Comparison of ENCODE assay signal across 11 cellular contexts in the genomic region with DNA sequence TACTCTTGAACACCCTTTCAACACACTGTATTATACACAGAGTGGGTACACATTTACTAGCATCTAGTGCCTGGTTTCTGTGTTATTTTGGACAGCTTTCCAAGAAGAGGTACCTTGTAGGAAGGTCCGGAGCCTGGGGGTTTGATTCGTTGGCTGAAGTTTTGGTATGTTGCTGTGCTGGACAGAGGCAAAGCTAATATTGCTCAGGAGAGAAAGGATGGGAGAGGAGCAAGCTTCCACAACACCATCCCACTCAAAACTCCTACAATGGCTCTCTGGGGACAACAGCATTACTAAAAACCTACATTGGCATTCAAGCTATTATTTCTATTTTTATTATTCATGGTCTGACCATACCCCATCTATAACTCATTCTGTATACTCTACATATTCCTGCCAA. TPM values are rescaled to one million over a fixed set of nuclear protein-coding genes. Genes with fewer than 3 reads are reported as not detected.
A peak's percentile ranks its signal among the peaks of the same experiment; 100 is the strongest.
DNase-seq lines count a peak whose midpoint lies in the region; ATAC-seq, FAIRE-seq and TF ChIP-seq lines count a peak whose summit lies in the region.
"Had no signal": no experiment of that assay in that cellular context is flagged by ENCODE, and none has a peak within 500 bp of the region (broad histone marks: within the 10 kb centered on the region; RNA-seq: fewer than 3 reads in every experiment).

No MANE protein-coding gene starts in this region.

- no peak overlapping the region for H3K27ac ChIP-seq in keratinocyte (ENCODE audit: control insufficient read depth, insufficient read depth, low read length)

- no peak overlapping the region for H2AFZ ChIP-seq in keratinocyte (ENCODE audit: control insufficient read depth, low read length)

- CTCF ChIA-PET in activated CD8-positive, alpha-beta T cell treated with anti-CD3 and anti-CD28 coated beads, Interleukin-2, amount 10 ng/mL, durations not matched to agents 7 days and 5 days (lab: Charles Lee) = interaction anchor here (0.9 to 11.9 kb wide), 4 partner anchors 14 to 89 kb away, joined by 3 to 155 read pairs (median 5); no protein-coding TSS in a partner anchor

- no peaks in the 10 kb centered on the region for H3K27me3 ChIP-seq in keratinocyte (ENCODE audit: control insufficient read depth, extremely low read depth, insufficient read depth, low read length)
- H3K27me3 ChIP-seq: testis had no signal

- H3K4me3 ChIP-seq in keratinocyte (ENCODE audit: control insufficient read depth in 2 of 3, extremely low read depth in 1 of 3, insufficient read depth in 2 of 3, low read depth in 1 of 3, low read length in 3 of 3) = no peak overlapping the region

- no peaks in the 10 kb centered on the region for H3K9me1 ChIP-seq in keratinocyte (ENCODE audit: control insufficient read depth, extremely low read depth, insufficient read depth, low read length)

- H3K4me3 Mint-ChIP-seq in T-helper 1 cell treated with Interleukin-12 subunit alpha and Interleukin-12 subunit beta and Interleukin-4 antibody, amounts not matched to agents 30 μg/mL and 1 μg/mL, for 36 hours = peak overlapping the region; percentile 68
- H3K4me3 Mint-ChIP-seq in activated CD8-positive, alpha-beta T cell treated with anti-CD3 and anti-CD28 coated beads, Interleukin-2, amount 10 ng/mL, durations not matched to agents 7 days and 5 days = peak overlapping the region; percentile 73
- peak overlapping the region; percentile 73 to 88 for H3K4me3 Mint-ChIP-seq in stimulated activated naive B cell treated with anti-CD40 and anti-IgM and Interleukin-4, amounts not matched to agents 10 μg/mL and 1 μg/mL and 100 μg/mL, for 72 hours

- peaks cover 3% of the 10 kb centered on the region for H3K36me3 Mint-ChIP-seq in T-helper 1 cell treated with Interleukin-12 subunit alpha and Interleukin-12 subunit beta and Interleukin-4 antibody, amounts not matched to agents 30 μg/mL and 1 μg/mL, for 36 hours (ENCODE audit: low read depth)
- peaks cover 2% of the 10 kb centered on the region for H3K36me3 Mint-ChIP-seq in activated CD8-positive, alpha-beta T cell treated with anti-CD3 and anti-CD28 coated beads, Interleukin-2, amount 10 ng/mL, durations not matched to agents 7 days and 5 days (ENCODE audit: low read depth)
- H3K36me3 Mint-ChIP-seq in stimulated activated naive B cell treated with anti-CD40 and anti-IgM and Interleukin-4, amounts not matched to agents 10 μg/mL and 1 μg/mL and 100 μg/mL, for 72 hours = peaks cover 0 to 3% of the 10 kb centered on the region in 2 donors

- H3K4me1 Mint-ChIP-seq in T-helper 1 cell treated with Interleukin-12 subunit alpha and Interleukin-12 subunit beta and Interleukin-4 antibody, amounts not matched to agents 30 μg/mL and 1 μg/mL, for 36 hours (ENCODE audit: low read depth) = peaks cover 35% of the 10 kb centered on the region
- H3K4me1 Mint-ChIP-seq in activated CD8-positive, alpha-beta T cell treated with anti-CD3 and anti-CD28 coated beads, Interleukin-2, amount 10 ng/mL, durations not matched to agents 7 days and 5 days (ENCODE audit: low read depth) = peaks cover 38% of the 10 kb centered on the region
- peaks cover 27 to 49% of the 10 kb centered on the region in 2 donors for H3K4me1 Mint-ChIP-seq in stimulated activated naive B cell treated with anti-CD40 and anti-IgM and Interleukin-4, amounts not matched to agents 10 μg/mL and 1 μg/mL and 100 μg/mL, for 72 hours

- peaks cover 28% of the 10 kb centered on the region for H3K4me1 ChIP-seq in keratinocyte (ENCODE audit: control insufficient read depth, extremely low read depth, insufficient read depth, low read length)

- POLR2A ChIA-PET in activated CD8-positive, alpha-beta T cell treated with anti-CD3 and anti-CD28 coated beads, Interleukin-2, amount 10 ng/mL, durations not matched to agents 7 days and 5 days (lab: Charles Lee) = interaction anchor here (0.6 to 1.6 kb wide), 7 partner anchors 8 to 653 kb away, joined by 3 to 5 read pairs (median 3); partner anchors contain the start of gene LEO1

- no peak overlapping the region for H3K9ac ChIP-seq in keratinocyte (ENCODE audit: control insufficient read depth, extremely low read depth, insufficient read depth, low read length)

- DNase-seq in T-helper 1 cell = no peak
- DNase-seq in activated CD8-positive, alpha-beta T cell treated with anti-CD3 and anti-CD28 coated beads, Interleukin-2, amount 10 ng/mL, durations not matched to agents 7 days and 5 days = peak; percentile 10
- DNase-seq in keratinocyte (ENCODE audit: low read depth, low spot score) = no peak
- no peak for DNase-seq in stimulated activated naive B cell treated with anti-CD40 and anti-IgM and Interleukin-4, amounts not matched to agents 10 μg/mL and 1 μg/mL and 100 μg/mL, for 72 hours
- no peak for DNase-seq in hypothalamus (lab: John Stamatoyannopoulos, UW)
- DNase-seq: activated CD8-positive, alpha-beta memory T cell treated with anti-CD3 and anti-CD28 coated beads, Interleukin-2, amount 50 U/mL, for 4 hours; NCI-H1694; testis had no signal

- no peaks in the 10 kb centered on the region for H3K9me3 ChIP-seq in keratinocyte (ENCODE audit: control insufficient read depth, low read depth, low read length)
- H3K9me3 ChIP-seq: testis had no signal

- no peak for FAIRE-seq in keratinocyte (lab: Jason Lieb, UNC)

- H3K36me3 ChIP-seq in keratinocyte (ENCODE audit: control insufficient read depth in 2 of 2, extremely low read depth in 1 of 2, insufficient read depth in 2 of 2, low read length in 2 of 2) = no peaks in the 10 kb centered on the region

- H3K79me2 ChIP-seq in keratinocyte (ENCODE audit: control insufficient read depth, insufficient read depth, low read length) = no peaks in the 10 kb centered on the region

- no peaks in the 10 kb centered on the region for H4K20me1 ChIP-seq in keratinocyte (ENCODE audit: control insufficient read depth, extremely low read depth, insufficient read depth, low read length)

- H3K27me3 Mint-ChIP-seq in T-helper 1 cell treated with Interleukin-12 subunit alpha and Interleukin-12 subunit beta and Interleukin-4 antibody, amounts not matched to agents 30 μg/mL and 1 μg/mL, for 36 hours (ENCODE audit: low read depth) = peaks cover 11% of the 10 kb centered on the region
- no peaks in the 10 kb centered on the region for H3K27me3 Mint-ChIP-seq in activated CD8-positive, alpha-beta T cell treated with anti-CD3 and anti-CD28 coated beads, Interleukin-2, amount 10 ng/mL, durations not matched to agents 7 days and 5 days (ENCODE audit: low read depth)
- no peaks in the 10 kb centered on the region for H3K27me3 Mint-ChIP-seq in stimulated activated naive B cell treated with anti-CD40 and anti-IgM and Interleukin-4, amounts not matched to agents 10 μg/mL and 1 μg/mL and 100 μg/mL, for 72 hours

- no peak for ATAC-seq in activated CD8-positive, alpha-beta T cell treated with anti-CD3 and anti-CD28 coated beads, Interleukin-2, amount 10 ng/mL, durations not matched to agents 7 days and 5 days
- ATAC-seq in stimulated activated naive B cell treated with anti-CD40 and anti-IgM and Interleukin-4, amounts not matched to agents 10 μg/mL and 1 μg/mL and 100 μg/mL, for 72 hours (replicated peaks) = no peak
- no peak for ATAC-seq in GM21381 (IDR thresholded peaks at IDR 0.05; ENCODE audit: unreplicated experiment)
- no peak for ATAC-seq in GM19455 (IDR thresholded peaks at IDR 0.05; ENCODE audit: unreplicated experiment)

- dilution Hi-C loops in keratinocyte (cut with MboI; ENCODE audit: extremely low pct_ligation_motif_present, low sequenced_read_pairs) = no loop called here

- peak overlapping the region; percentile 57 for H3K4me2 ChIP-seq in keratinocyte (ENCODE audit: control insufficient read depth, extremely low read depth, insufficient read depth, low read depth, low read length)

- H3K27ac Mint-ChIP-seq in T-helper 1 cell treated with Interleukin-12 subunit alpha and Interleukin-12 subunit beta and Interleukin-4 antibody, amounts not matched to agents 30 μg/mL and 1 μg/mL, for 36 hours = peak overlapping the region; percentile 81
- H3K27ac Mint-ChIP-seq in activated CD8-positive, alpha-beta T cell treated with anti-CD3 and anti-CD28 coated beads, Interleukin-2, amount 10 ng/mL, durations not matched to agents 7 days and 5 days = peak overlapping the region; percentile 90
- H3K27ac Mint-ChIP-seq in stimulated activated naive B cell treated with anti-CD40 and anti-IgM and Interleukin-4, amounts not matched to agents 10 μg/mL and 1 μg/mL and 100 μg/mL, for 72 hours = peak overlapping the region; percentile 85

- no peak for TF ChIP-seq CTCF in keratinocyte (optimal IDR thresholded peaks at IDR 0.05 in 1 of 3, IDR thresholded peaks at IDR 0.05 in 1 of 3, conservative IDR thresholded peaks at IDR 0.05 in 1 of 3; ENCODE audit: extremely low read depth in 1 of 3, insufficient read depth in 2 of 3, low read length in 3 of 3)

- H3K9me3 Mint-ChIP-seq in T-helper 1 cell treated with Interleukin-12 subunit alpha and Interleukin-12 subunit beta and Interleukin-4 antibody, amounts not matched to agents 30 μg/mL and 1 μg/mL, for 36 hours = no peaks in the 10 kb centered on the region
- no peaks in the 10 kb centered on the region for H3K9me3 Mint-ChIP-seq in activated CD8-positive, alpha-beta T cell treated with anti-CD3 and anti-CD28 coated beads, Interleukin-2, amount 10 ng/mL, durations not matched to agents 7 days and 5 days (ENCODE audit: insufficient read depth)
- H3K9me3 Mint-ChIP-seq in stimulated activated naive B cell treated with anti-CD40 and anti-IgM and Interleukin-4, amounts not matched to agents 10 μg/mL and 1 μg/mL and 100 μg/mL, for 72 hours = no peaks in the 10 kb centered on the region

RNA-seq across cellular contexts. Expression of gene LYSMD2, which starts 1.1 kb away (rescaled TPM):
- 10 to 100 TPM; 20.6 to 21.9 TPM for total RNA-seq in activated CD8-positive, alpha-beta T cell treated with anti-CD3 and anti-CD28 coated beads, Interleukin-2, amount 10 ng/mL, durations not matched to agents 7 days and 5 days
- polyA plus RNA-seq in keratinocyte = 6.4 to 12.7 TPM (median 7.4 TPM) in 3 replicates
- 3.8 TPM for polyA plus RNA-seq in keratinocyte (2011; ENCODE audit: low read depth)
- 7.5 and 15.2 TPM in 2 replicates for polyA plus RNA-seq in keratinocyte (2011; cell fraction: cytosol; rRNA removed)
- 4.1 and 6.9 TPM in 2 replicates for polyA plus RNA-seq in keratinocyte (2011; cell fraction: nucleus; rRNA removed)
- polyA plus RNA-seq in keratinocyte (2012; ENCODE audit: low replicate concordance) = 5.2 and 5.3 TPM in 2 replicates
- polyA minus RNA-seq in keratinocyte = 0.30 to 0.82 TPM (median 0.80 TPM) in 3 replicates
- polyA minus RNA-seq in keratinocyte (2011; cell fraction: cytosol; rRNA and poly(A)+ RNA removed) = 6.7 TPM
- 0.74 and 2.2 TPM in 2 replicates for polyA minus RNA-seq in keratinocyte (2011; cell fraction: nucleus; rRNA and poly(A)+ RNA removed)

RNA-seq across cellular contexts. Expression of gene TMOD2, which starts 12.8 kb away (rescaled TPM):
- total RNA-seq in activated CD8-positive, alpha-beta T cell treated with anti-CD3 and anti-CD28 coated beads, Interleukin-2, amount 10 ng/mL, durations not matched to agents 7 days and 5 days = 10 to 100 TPM; 12.0 to 12.5 TPM
- polyA plus RNA-seq in keratinocyte = 3.1 to 5.8 TPM (median 5.2 TPM) in 3 replicates
- 2.2 TPM for polyA plus RNA-seq in keratinocyte (2011; ENCODE audit: low read depth)
- 3.4 and 6.3 TPM in 2 replicates for polyA plus RNA-seq in keratinocyte (2011; cell fraction: cytosol; rRNA removed)
- 7.7 and 8.7 TPM in 2 replicates for polyA plus RNA-seq in keratinocyte (2011; cell fraction: nucleus; rRNA removed)
- polyA plus RNA-seq in keratinocyte (2012; ENCODE audit: low replicate concordance) = 2.6 and 4.0 TPM in 2 replicates
- 2.1 to 7.8 TPM (median 5.9 TPM) in 3 replicates for polyA minus RNA-seq in keratinocyte
- 4.0 TPM for polyA minus RNA-seq in keratinocyte (2011; cell fraction: cytosol; rRNA and poly(A)+ RNA removed)
- polyA minus RNA-seq in keratinocyte (2011; cell fraction: nucleus; rRNA and poly(A)+ RNA removed) = 5.5 and 12.0 TPM in 2 replicates

RNA-seq across cellular contexts. Expression of gene SCG3, which starts 57.2 kb away (rescaled TPM):
- total RNA-seq in activated CD8-positive, alpha-beta T cell treated with anti-CD3 and anti-CD28 coated beads, Interleukin-2, amount 10 ng/mL, durations not matched to agents 7 days and 5 days = not detected
- not detected in 3 replicates for polyA plus RNA-seq in keratinocyte
- not detected for polyA plus RNA-seq in keratinocyte (2011; ENCODE audit: low read depth)
- polyA plus RNA-seq in keratinocyte (2011; cell fraction: cytosol; rRNA removed) = 0.05 TPM in 1 of 2 replicates, not detected in the other
- 0.04 TPM in 2 replicates for polyA plus RNA-seq in keratinocyte (2011; cell fraction: nucleus; rRNA removed)
- not detected in 2 replicates for polyA plus RNA-seq in keratinocyte (2012; ENCODE audit: low replicate concordance)
- not detected in 3 replicates for polyA minus RNA-seq in keratinocyte
- not detected for polyA minus RNA-seq in keratinocyte (2011; cell fraction: cytosol; rRNA and poly(A)+ RNA removed)
- not detected in 2 replicates for polyA minus RNA-seq in keratinocyte (2011; cell fraction: nucleus; rRNA and poly(A)+ RNA removed)
